ENCODE assay signal across 14 cellular contexts in genomic region chr1:93976711-93977328, GRCh38.
"Had no signal": no experiment of that assay in that cellular context is flagged by ENCODE, and none has a peak within 500 bp of the region (broad histone marks: within the 10 kb centered on the region; RNA-seq: fewer than 3 reads in every experiment).

No MANE protein-coding gene starts in this region.

- H3K27me3 ChIP-seq: adrenal gland, tibial nerve, uterus had no signal

- ATAC-seq: activated CD4-positive, alpha-beta T cell treated with anti-CD3 and anti-CD28 coated beads for 36 hours; activated naive CD4-positive, alpha-beta T cell treated with anti-CD3 and anti-CD28 coated beads, Interleukin-2, amount 50 U/mL, for 72 hours; effector memory CD8-positive, alpha-beta T cell had no signal

- H3K27ac Mint-ChIP-seq: activated CD4-positive, alpha-beta T cell treated with anti-CD3 and anti-CD28 coated beads for 36 hours; activated naive CD4-positive, alpha-beta T cell treated with anti-CD3 and anti-CD28 coated beads, Interleukin-2, amount 50 U/mL, for 72 hours; effector memory CD8-positive, alpha-beta T cell; mesothelial cell of epicardium; nephron progenitor cell; stimulated activated naive CD8-positive, alpha-beta T cell treated with anti-CD3 and anti-CD28 coated beads, Interleukin-15, Interleukin-2, amounts not matched to agents 100 ng/mL and 50 ng/mL, for 24 hours had no signal

- H3K27ac ChIP-seq: adrenal gland, tibial nerve, uterus had no signal

- H3K27me3 Mint-ChIP-seq: activated CD4-positive, alpha-beta T cell treated with anti-CD3 and anti-CD28 coated beads for 36 hours; effector memory CD8-positive, alpha-beta T cell; stimulated activated naive CD8-positive, alpha-beta T cell treated with anti-CD3 and anti-CD28 coated beads, Interleukin-15, Interleukin-2, amounts not matched to agents 100 ng/mL and 50 ng/mL, for 24 hours had no signal

- H3K4me1 Mint-ChIP-seq: activated CD4-positive, alpha-beta T cell treated with anti-CD3 and anti-CD28 coated beads for 36 hours had no signal

- H3K36me3 Mint-ChIP-seq: activated naive CD4-positive, alpha-beta T cell treated with anti-CD3 and anti-CD28 coated beads, Interleukin-2, amount 50 U/mL, for 72 hours; mesothelial cell of epicardium had no signal

- H3K9me3 Mint-ChIP-seq: activated naive CD4-positive, alpha-beta T cell treated with anti-CD3 and anti-CD28 coated beads, Interleukin-2, amount 50 U/mL, for 72 hours; effector memory CD8-positive, alpha-beta T cell; mesothelial cell of epicardium had no signal

- DNase-seq: activated CD4-positive, alpha-beta T cell treated with anti-CD3 and anti-CD28 coated beads for 36 hours; activated CD4-positive, alpha-beta T cell treated with anti-CD3 and anti-CD28 coated beads, Interleukin-2, amount 50 U/mL, for 48 hours; activated gamma-delta T cell treated with Interleukin-2 at 50 U/mL for 16 hours; adrenal gland; effector memory CD8-positive, alpha-beta T cell; left cardiac atrium; nephron progenitor cell; occipital lobe; stimulated activated CD4-positive, alpha-beta T cell treated with anti-CD3 and anti-CD28 coated beads, Interleukin-2, amount 100 ng/mL, for 48 hours; uterus had no signal

- H3K4me3 Mint-ChIP-seq: activated CD4-positive, alpha-beta T cell treated with anti-CD3 and anti-CD28 coated beads for 36 hours; effector memory CD8-positive, alpha-beta T cell; mesothelial cell of epicardium; nephron progenitor cell; stimulated activated naive CD8-positive, alpha-beta T cell treated with anti-CD3 and anti-CD28 coated beads, Interleukin-15, Interleukin-2, amounts not matched to agents 100 ng/mL and 50 ng/mL, for 24 hours had no signal

- H3K4me3 ChIP-seq: adrenal gland, tibial nerve, uterus had no signal

- H3K36me3 ChIP-seq: adrenal gland, tibial nerve, uterus had no signal

- H3K9me3 ChIP-seq: adrenal gland, tibial nerve, uterus had no signal
